Comparison of ENCODE assay signal across 1 cellular context in the genomic region with DNA sequence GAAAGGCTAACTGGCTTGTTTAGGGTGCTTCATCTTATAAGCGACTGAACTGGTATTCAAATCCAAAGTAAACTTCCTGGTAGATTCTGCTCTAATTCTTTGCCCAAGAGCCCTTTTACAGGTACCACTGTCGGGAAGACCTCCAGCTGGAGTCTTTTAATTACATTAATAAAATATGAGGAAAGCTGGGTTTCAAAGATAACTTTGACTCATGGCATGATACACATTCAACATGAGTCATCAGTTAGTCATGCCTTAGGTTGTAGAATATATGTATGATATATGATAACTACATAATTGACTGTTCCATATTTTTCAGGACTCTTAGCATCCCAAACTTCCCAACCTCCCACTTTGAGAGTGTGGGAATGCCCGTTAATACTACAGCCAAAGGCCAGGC.
TF ChIP-seq lines count a peak whose summit lies in the region.

No MANE protein-coding gene starts in this region.

TF ChIP-seq in K562, 482 proteins besides CTCF, POLR2A, EP300 and RAD21 (continued from another document and continues in another):
- TF ChIP-seq, protein P1, sequence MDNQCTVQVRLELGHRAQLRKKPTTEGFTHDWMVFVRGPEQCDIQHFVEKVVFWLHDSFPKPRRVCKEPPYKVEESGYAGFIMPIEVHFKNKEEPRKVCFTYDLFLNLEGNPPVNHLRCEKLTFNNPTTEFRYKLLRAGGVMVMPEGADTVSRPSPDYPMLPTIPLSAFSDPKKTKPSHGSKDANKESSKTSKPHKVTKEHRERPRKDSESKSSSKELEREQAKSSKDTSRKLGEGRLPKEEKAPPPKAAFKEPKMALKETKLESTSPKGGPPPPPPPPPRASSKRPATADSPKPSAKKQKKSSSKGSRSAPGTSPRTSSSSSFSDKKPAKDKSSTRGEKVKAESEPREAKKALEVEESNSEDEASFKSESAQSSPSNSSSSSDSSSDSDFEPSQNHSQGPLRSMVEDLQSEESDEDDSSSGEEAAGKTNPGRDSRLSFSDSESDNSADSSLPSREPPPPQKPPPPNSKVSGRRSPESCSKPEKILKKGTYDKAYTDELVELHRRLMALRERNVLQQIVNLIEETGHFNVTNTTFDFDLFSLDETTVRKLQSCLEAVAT (IDR thresholded peaks at IDR 0.05) = no peak
- TF ChIP-seq, protein P2, sequence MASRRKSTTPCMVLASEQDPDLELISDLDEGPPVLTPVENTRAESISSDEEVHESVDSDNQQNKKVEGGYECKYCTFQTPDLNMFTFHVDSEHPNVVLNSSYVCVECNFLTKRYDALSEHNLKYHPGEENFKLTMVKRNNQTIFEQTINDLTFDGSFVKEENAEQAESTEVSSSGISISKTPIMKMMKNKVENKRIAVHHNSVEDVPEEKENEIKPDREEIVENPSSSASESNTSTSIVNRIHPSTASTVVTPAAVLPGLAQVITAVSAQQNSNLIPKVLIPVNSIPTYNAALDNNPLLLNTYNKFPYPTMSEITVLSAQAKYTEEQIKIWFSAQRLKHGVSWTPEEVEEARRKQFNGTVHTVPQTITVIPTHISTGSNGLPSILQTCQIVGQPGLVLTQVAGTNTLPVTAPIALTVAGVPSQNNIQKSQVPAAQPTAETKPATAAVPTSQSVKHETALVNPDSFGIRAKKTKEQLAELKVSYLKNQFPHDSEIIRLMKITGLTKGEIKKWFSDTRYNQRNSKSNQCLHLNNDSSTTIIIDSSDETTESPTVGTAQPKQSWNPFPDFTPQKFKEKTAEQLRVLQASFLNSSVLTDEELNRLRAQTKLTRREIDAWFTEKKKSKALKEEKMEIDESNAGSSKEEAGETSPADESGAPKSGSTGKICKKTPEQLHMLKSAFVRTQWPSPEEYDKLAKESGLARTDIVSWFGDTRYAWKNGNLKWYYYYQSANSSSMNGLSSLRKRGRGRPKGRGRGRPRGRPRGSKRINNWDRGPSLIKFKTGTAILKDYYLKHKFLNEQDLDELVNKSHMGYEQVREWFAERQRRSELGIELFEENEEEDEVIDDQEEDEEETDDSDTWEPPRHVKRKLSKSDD (conservative IDR thresholded peaks at IDR 0.05; ENCODE audit: low read length) = no peak
- TF ChIP-seq, protein P3, sequence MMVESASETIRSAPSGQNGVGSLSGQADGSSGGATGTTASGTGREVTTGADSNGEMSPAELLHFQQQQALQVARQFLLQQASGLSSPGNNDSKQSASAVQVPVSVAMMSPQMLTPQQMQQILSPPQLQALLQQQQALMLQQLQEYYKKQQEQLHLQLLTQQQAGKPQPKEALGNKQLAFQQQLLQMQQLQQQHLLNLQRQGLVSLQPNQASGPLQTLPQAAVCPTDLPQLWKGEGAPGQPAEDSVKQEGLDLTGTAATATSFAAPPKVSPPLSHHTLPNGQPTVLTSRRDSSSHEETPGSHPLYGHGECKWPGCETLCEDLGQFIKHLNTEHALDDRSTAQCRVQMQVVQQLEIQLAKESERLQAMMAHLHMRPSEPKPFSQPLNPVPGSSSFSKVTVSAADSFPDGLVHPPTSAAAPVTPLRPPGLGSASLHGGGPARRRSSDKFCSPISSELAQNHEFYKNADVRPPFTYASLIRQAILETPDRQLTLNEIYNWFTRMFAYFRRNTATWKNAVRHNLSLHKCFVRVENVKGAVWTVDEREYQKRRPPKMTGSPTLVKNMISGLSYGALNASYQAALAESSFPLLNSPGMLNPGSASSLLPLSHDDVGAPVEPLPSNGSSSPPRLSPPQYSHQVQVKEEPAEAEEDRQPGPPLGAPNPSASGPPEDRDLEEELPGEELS (CRISPR knock-in tag; IDR thresholded peaks at IDR 0.05; ENCODE audit: borderline replicate concordance) = no peak
- no peak for TF ChIP-seq FIP1L1 (IDR thresholded peaks at IDR 0.05; ENCODE audit: low read depth, low read length, poor library complexity, severe bottlenecking)
- TF ChIP-seq KDM2B (CRISPR knock-in tag; IDR thresholded peaks at IDR 0.05) = no peak
- TF ChIP-seq, protein P4, sequence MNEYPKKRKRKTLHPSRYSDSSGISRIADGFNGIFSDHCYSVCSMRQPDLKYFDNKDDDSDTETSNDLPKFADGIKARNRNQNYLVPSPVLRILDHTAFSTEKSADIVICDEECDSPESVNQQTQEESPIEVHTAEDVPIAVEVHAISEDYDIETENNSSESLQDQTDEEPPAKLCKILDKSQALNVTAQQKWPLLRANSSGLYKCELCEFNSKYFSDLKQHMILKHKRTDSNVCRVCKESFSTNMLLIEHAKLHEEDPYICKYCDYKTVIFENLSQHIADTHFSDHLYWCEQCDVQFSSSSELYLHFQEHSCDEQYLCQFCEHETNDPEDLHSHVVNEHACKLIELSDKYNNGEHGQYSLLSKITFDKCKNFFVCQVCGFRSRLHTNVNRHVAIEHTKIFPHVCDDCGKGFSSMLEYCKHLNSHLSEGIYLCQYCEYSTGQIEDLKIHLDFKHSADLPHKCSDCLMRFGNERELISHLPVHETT (CRISPR knock-in tag; conservative IDR thresholded peaks at IDR 0.05 in 1 of 2, IDR thresholded peaks at IDR 0.05 in 1 of 2) = no peak
- TF ChIP-seq BCOR (IDR thresholded peaks at IDR 0.05) = no peak
- TF ChIP-seq TAL1 (IDR thresholded peaks at IDR 0.05) = peak; percentile 44; the same call in 1 of the 2 replicates
- TF ChIP-seq JUNB (CRISPR knock-in tag; conservative IDR thresholded peaks at IDR 0.05) = 0 out of 2 replicates have a peak, but pooled peaks have one; percentile 34
- TF ChIP-seq, protein P5, sequence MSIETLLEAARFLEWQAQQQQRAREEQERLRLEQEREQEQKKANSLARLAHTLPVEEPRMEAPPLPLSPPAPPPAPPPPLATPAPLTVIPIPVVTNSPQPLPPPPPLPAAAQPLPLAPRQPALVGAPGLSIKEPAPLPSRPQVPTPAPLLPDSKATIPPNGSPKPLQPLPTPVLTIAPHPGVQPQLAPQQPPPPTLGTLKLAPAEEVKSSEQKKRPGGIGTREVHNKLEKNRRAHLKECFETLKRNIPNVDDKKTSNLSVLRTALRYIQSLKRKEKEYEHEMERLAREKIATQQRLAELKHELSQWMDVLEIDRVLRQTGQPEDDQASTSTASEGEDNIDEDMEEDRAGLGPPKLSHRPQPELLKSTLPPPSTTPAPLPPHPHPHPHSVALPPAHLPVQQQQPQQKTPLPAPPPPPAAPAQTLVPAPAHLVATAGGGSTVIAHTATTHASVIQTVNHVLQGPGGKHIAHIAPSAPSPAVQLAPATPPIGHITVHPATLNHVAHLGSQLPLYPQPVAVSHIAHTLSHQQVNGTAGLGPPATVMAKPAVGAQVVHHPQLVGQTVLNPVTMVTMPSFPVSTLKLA (conservative IDR thresholded peaks at IDR 0.05) = no peak
- TF ChIP-seq SRF (CRISPR knock-in tag; IDR thresholded peaks at IDR 0.05) = no peak
- TF ChIP-seq MTA3 (IDR thresholded peaks at IDR 0.05; ENCODE audit: borderline replicate concordance) = no peak
- peak; percentile 34 for TF ChIP-seq MEIS2 (IDR thresholded peaks at IDR 0.05; ENCODE audit: partially characterized antibody)
- no peak for TF ChIP-seq NEUROD1 (IDR thresholded peaks at IDR 0.05; ENCODE audit: borderline replicate concordance, low read depth, low read length, partially characterized antibody)
- TF ChIP-seq CBX8 (IDR thresholded peaks at IDR 0.05; ENCODE audit: borderline replicate concordance, extremely low read depth, low read depth, low read length, poor library complexity, severe bottlenecking) = no peak
- no peak for TF ChIP-seq ZNF347 (CRISPR knock-in tag; IDR thresholded peaks at IDR 0.05; ENCODE audit: low read depth)
- no peak for TF ChIP-seq ATF7 (IDR thresholded peaks at IDR 0.05)
- TF ChIP-seq, protein P6, sequence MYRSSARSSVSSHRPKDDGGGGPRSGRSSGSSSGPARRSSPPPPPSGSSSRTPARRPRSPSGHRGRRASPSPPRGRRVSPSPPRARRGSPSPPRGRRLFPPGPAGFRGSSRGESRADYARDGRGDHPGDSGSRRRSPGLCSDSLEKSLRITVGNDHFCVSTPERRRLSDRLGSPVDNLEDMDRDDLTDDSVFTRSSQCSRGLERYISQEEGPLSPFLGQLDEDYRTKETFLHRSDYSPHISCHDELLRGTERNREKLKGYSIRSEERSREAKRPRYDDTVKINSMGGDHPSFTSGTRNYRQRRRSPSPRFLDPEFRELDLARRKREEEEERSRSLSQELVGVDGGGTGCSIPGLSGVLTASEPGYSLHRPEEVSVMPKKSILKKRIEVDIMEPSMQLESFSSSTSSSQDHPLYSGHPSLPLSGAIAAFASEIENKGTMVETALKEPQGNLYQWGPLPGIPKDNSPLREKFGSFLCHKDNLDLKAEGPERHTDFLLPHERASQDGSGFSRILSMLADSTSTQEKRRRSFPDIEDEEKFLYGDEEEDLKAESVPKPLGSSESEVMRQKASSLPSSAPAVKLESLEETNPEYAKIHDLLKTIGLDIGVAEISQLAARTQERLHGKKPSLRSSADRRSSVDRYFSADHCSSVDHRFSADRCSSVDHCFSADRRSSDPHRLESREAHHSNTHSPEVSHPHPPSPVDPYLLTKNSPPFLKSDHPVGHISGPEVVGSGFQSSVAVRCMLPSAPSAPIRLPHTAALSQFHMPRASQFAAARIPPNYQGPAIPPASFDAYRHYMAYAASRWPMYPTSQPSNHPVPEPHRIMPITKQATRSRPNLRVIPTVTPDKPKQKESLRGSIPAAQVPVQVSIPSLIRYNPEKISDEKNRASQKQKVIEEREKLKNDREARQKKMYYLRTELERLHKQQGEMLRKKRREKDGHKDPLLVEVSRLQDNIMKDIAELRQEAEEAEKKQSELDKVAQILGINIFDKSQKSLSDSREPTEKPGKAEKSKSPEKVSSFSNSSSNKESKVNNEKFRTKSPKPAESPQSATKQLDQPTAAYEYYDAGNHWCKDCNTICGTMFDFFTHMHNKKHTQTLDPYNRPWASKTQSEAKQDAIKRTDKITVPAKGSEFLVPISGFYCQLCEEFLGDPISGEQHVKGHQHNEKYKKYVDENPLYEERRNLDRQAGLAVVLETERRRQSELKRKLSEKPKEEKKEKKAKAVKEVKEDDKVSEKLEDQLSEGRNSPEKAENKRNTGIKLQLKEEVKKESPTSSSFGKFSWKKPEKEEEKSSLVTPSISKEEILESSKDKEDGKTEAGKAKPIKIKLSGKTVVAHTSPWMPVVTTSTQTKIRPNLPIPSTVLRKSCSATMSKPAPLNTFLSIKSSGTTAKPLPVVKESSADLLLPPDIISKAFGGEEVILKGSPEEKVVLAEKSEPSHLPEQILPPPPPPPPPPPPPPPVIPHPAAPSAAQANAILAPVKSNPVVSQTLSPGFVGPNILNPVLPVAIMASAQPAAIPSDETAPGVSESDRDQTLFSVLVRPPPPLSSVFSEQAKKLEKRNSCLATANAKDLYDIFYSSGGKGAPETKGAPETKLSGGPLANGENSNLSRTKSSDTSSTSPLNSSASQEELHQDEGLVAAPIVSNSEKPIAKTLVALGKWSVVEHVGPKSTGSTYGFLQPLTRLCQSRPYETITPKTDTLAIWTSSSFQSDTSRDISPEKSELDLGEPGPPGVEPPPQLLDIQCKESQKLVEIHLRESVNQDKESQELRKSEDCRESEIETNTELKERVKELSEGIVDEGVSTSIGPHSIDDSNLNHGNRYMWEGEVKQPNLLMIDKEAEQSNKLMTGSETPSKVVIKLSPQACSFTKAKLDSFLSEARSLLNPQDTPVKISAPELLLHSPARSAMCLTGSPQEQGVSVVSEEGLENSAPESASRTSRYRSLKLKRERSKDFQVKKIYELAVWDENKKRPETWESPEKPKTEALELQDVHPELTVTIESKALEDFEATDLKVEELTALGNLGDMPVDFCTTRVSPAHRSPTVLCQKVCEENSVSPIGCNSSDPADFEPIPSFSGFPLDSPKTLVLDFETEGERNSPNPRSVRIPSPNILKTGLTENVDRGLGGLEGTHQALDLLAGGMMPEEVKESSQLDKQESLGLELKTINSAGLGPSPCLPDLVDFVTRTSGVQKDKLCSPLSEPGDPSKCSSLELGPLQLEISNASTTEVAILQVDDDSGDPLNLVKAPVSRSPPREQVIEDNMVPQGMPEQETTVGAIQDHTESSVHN (IDR thresholded peaks at IDR 0.05; ENCODE audit: borderline replicate concordance in 1 of 2, low read depth in 1 of 2) = no peak
- TF ChIP-seq, protein P7, sequence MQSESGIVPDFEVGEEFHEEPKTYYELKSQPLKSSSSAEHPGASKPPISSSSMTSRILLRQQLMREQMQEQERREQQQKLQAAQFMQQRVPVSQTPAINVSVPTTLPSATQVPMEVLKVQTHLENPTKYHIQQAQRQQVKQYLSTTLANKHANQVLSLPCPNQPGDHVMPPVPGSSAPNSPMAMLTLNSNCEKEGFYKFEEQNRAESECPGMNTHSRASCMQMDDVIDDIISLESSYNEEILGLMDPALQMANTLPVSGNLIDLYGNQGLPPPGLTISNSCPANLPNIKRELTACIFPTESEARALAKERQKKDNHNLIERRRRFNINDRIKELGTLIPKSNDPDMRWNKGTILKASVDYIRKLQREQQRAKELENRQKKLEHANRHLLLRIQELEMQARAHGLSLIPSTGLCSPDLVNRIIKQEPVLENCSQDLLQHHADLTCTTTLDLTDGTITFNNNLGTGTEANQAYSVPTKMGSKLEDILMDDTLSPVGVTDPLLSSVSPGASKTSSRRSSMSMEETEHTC (IDR thresholded peaks at IDR 0.05) = no peak
- TF ChIP-seq CTBP1 (IDR thresholded peaks at IDR 0.05; ENCODE audit: borderline replicate concordance) = no peak
- no peak for TF ChIP-seq POLR2AphosphoS5 (IDR thresholded peaks at IDR 0.05; ENCODE audit: control insufficient read depth, insufficient read depth, low read depth, low read length)
- no peak for TF ChIP-seq ILK (tag; IDR thresholded peaks at IDR 0.05; ENCODE audit: borderline replicate concordance, low read depth)
- TF ChIP-seq SOX6 (IDR thresholded peaks at IDR 0.05) = no peak
- no peak for TF ChIP-seq ZNF197 (CRISPR knock-in tag; IDR thresholded peaks at IDR 0.05; ENCODE audit: low read depth)
- TF ChIP-seq, protein P8, sequence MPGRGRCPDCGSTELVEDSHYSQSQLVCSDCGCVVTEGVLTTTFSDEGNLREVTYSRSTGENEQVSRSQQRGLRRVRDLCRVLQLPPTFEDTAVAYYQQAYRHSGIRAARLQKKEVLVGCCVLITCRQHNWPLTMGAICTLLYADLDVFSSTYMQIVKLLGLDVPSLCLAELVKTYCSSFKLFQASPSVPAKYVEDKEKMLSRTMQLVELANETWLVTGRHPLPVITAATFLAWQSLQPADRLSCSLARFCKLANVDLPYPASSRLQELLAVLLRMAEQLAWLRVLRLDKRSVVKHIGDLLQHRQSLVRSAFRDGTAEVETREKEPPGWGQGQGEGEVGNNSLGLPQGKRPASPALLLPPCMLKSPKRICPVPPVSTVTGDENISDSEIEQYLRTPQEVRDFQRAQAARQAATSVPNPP (IDR thresholded peaks at IDR 0.05; ENCODE audit: borderline replicate concordance, insufficient read depth, insufficient read length) = no peak
- TF ChIP-seq, protein P9, sequence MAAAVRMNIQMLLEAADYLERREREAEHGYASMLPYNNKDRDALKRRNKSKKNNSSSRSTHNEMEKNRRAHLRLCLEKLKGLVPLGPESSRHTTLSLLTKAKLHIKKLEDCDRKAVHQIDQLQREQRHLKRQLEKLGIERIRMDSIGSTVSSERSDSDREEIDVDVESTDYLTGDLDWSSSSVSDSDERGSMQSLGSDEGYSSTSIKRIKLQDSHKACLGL (CRISPR knock-in tag; IDR thresholded peaks at IDR 0.05; ENCODE audit: borderline replicate concordance, poor library complexity, severe bottlenecking) = no peak
- TF ChIP-seq JUND (IDR thresholded peaks at IDR 0.05; ENCODE audit: borderline replicate concordance, low read depth, low read length) = peak; percentile 92
- peak; percentile 87 for TF ChIP-seq JUND (tag; IDR thresholded peaks at IDR 0.05; ENCODE audit: borderline replicate concordance, low read depth, low read length)
- no peak for TF ChIP-seq CC2D1A (IDR thresholded peaks at IDR 0.05)
- no peak for TF ChIP-seq TEAD1 (CRISPR knock-in tag; IDR thresholded peaks at IDR 0.05)
- TF ChIP-seq FUS (optimal IDR thresholded peaks at IDR 0.05; ENCODE audit: low read depth, low read length) = no peak
- TF ChIP-seq HDAC2 (IDR thresholded peaks at IDR 0.05) = no peak
- TF ChIP-seq KLF16 (IDR thresholded peaks at IDR 0.05) = no peak
